29 cellular contexts compared by ENCODE assay signal in the genomic region with DNA sequence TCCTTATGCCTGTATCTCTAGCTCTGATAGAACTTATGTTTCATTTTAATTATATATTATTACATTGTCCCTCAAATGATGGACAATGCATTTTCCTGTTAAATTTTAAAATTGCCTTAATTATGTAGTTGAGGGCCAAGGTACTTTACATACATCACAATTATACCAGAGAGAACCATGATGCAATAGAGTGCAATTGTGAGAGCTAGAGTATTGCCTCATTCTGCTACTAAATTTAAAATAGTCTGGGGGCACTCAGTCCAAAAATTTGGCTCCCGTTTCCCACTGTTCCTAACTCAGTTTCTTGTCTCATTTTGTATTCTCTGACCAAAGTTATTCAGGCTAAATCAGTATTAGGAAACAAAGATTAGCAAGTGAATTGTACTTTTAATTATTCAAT.
A peak's percentile ranks its signal among the peaks of the same experiment; 100 is the strongest.
DNase-seq lines count a peak whose midpoint lies in the region; ATAC-seq and TF ChIP-seq lines count a peak whose summit lies in the region.
"Had no signal": no experiment of that assay in that cellular context is flagged by ENCODE, and none has a peak within 500 bp of the region (broad histone marks: within the 10 kb centered on the region; RNA-seq: fewer than 3 reads in every experiment).

No MANE protein-coding gene starts in this region.

- H3K27ac Mint-ChIP-seq in GM23338 (peak overlapping the region; percentile 41; the same call in 1 of the 2 replicates), WTC11 (no peak overlapping the region)
- H3K27ac Mint-ChIP-seq: activated CD4-positive, alpha-beta memory T cell treated with anti-CD3 and anti-CD28 coated beads, Interleukin-2, amount 10 ng/mL, durations not matched to agents 7 days and 5 days; activated naive CD8-positive, alpha-beta T cell treated with anti-CD3 and anti-CD28 coated beads for 36 hours; CD8-positive, alpha-beta memory T cell; mesothelial cell of epicardium; naive thymus-derived CD8-positive, alpha-beta T cell; stimulated activated effector memory CD8-positive, alpha-beta T cell treated with anti-CD3 and anti-CD28 coated beads, Interleukin-12 subunit alpha, Interleukin-12 subunit beta, amount 100 ng/mL, for 72 hours had no signal

- peaks cover 12% of the 10 kb centered on the region for H3K4me1 Mint-ChIP-seq in GM23338
- H3K4me1 Mint-ChIP-seq in WTC11: peaks cover 25% of the 10 kb centered on the region
- H3K4me1 Mint-ChIP-seq: activated CD4-positive, alpha-beta memory T cell treated with anti-CD3 and anti-CD28 coated beads, Interleukin-2, amount 10 ng/mL, durations not matched to agents 7 days and 5 days; activated naive CD8-positive, alpha-beta T cell treated with anti-CD3 and anti-CD28 coated beads for 36 hours; CD8-positive, alpha-beta memory T cell; naive thymus-derived CD8-positive, alpha-beta T cell; stimulated activated effector memory CD8-positive, alpha-beta T cell treated with anti-CD3 and anti-CD28 coated beads, Interleukin-12 subunit alpha, Interleukin-12 subunit beta, amount 100 ng/mL, for 72 hours had no signal

- H3K4me3 Mint-ChIP-seq in GM23338 (no peak overlapping the region), WTC11 (no peak overlapping the region)
- H3K4me3 Mint-ChIP-seq: activated CD4-positive, alpha-beta memory T cell treated with anti-CD3 and anti-CD28 coated beads, Interleukin-2, amount 10 ng/mL, durations not matched to agents 7 days and 5 days; activated naive CD8-positive, alpha-beta T cell treated with anti-CD3 and anti-CD28 coated beads for 36 hours; CD8-positive, alpha-beta memory T cell; mesothelial cell of epicardium; naive thymus-derived CD8-positive, alpha-beta T cell; stimulated activated effector memory CD8-positive, alpha-beta T cell treated with anti-CD3 and anti-CD28 coated beads, Interleukin-12 subunit alpha, Interleukin-12 subunit beta, amount 100 ng/mL, for 72 hours had no signal

- peak overlapping the region; percentile 40 for H2AFZ ChIP-seq in GM23338

- no peaks in the 10 kb centered on the region for H3K9me2 ChIP-seq in GM23338 (ENCODE audit: insufficient read depth)

- CTCF ChIA-PET in WTC11 (lab: Charles Lee): interaction anchor here (0.6 to 2.2 kb wide), 3 partner anchors 11 to 1042 kb away, joined by 3 to 12 read pairs (median 3); no protein-coding TSS in a partner anchor

- no peak overlapping the region for H3K4me2 ChIP-seq in GM23338

- no peaks in the 10 kb centered on the region for H3K79me2 ChIP-seq in GM23338 (replicated peaks; ENCODE audit: insufficient read depth)

- peaks cover 2% of the 10 kb centered on the region for H3K27me3 Mint-ChIP-seq in GM23338 (ENCODE audit: insufficient read depth, low read depth, poor library complexity)
- H3K27me3 Mint-ChIP-seq in WTC11 (ENCODE audit: low read depth): no peaks in the 10 kb centered on the region
- H3K27me3 Mint-ChIP-seq: activated CD4-positive, alpha-beta memory T cell treated with anti-CD3 and anti-CD28 coated beads, Interleukin-2, amount 10 ng/mL, durations not matched to agents 7 days and 5 days; activated naive CD8-positive, alpha-beta T cell treated with anti-CD3 and anti-CD28 coated beads for 36 hours; CD8-positive, alpha-beta memory T cell; naive thymus-derived CD8-positive, alpha-beta T cell had no signal

- no peaks in the 10 kb centered on the region for H4K20me1 ChIP-seq in GM23338 (replicated peaks; ENCODE audit: insufficient read depth)

- no peaks in the 10 kb centered on the region for H3K36me3 ChIP-seq in GM23338 (ENCODE audit: insufficient read depth)
- H3K36me3 ChIP-seq: gastroesophageal sphincter, left ventricle myocardium inferior, spleen, upper lobe of right lung had no signal

- H3K36me3 Mint-ChIP-seq in GM23338 (ENCODE audit: low read depth): no peaks in the 10 kb centered on the region
- no peaks in the 10 kb centered on the region for H3K36me3 Mint-ChIP-seq in WTC11
- H3K36me3 Mint-ChIP-seq: activated naive CD8-positive, alpha-beta T cell treated with anti-CD3 and anti-CD28 coated beads for 36 hours; CD8-positive, alpha-beta memory T cell; mesothelial cell of epicardium; naive thymus-derived CD8-positive, alpha-beta T cell; stimulated activated effector memory CD8-positive, alpha-beta T cell treated with anti-CD3 and anti-CD28 coated beads, Interleukin-12 subunit alpha, Interleukin-12 subunit beta, amount 100 ng/mL, for 72 hours had no signal

- no peak overlapping the region for H3K27ac ChIP-seq in GM23338 (ENCODE audit: low read depth)
- H3K27ac ChIP-seq: gastroesophageal sphincter, left ventricle myocardium inferior, RWPE1, spleen, upper lobe of right lung had no signal

- H3K9me3 Mint-ChIP-seq in GM23338: no peaks in the 10 kb centered on the region
- no peaks in the 10 kb centered on the region for H3K9me3 Mint-ChIP-seq in WTC11
- H3K9me3 Mint-ChIP-seq: activated naive CD8-positive, alpha-beta T cell treated with anti-CD3 and anti-CD28 coated beads for 36 hours; mesothelial cell of epicardium; stimulated activated effector memory CD8-positive, alpha-beta T cell treated with anti-CD3 and anti-CD28 coated beads, Interleukin-12 subunit alpha, Interleukin-12 subunit beta, amount 100 ng/mL, for 72 hours had no signal

- no peak for DNase-seq in GM23338 (ENCODE audit: low spot score)
- peak; percentile 56 for DNase-seq in MV-4-11 (lab: John Stamatoyannopoulos, UW)
- DNase-seq in WTC11 (ENCODE audit: low spot score): no peak
- DNase-seq in fibroblast of the aortic adventitia (ENCODE audit: low read depth): peak; percentile 4
- no peak for DNase-seq in kidney tubule cell (ENCODE audit: low spot score)
- DNase-seq in NAMALWA (ENCODE audit: low spot score): no peak
- DNase-seq in SHP77 treated with DMSO at 0.1 percent for 48 hours (lab: John Stamatoyannopoulos, UW): no peak
- no peak for DNase-seq in COLO829 (ENCODE audit: low spot score)
- DNase-seq: activated CD4-positive, alpha-beta memory T cell treated with anti-CD3 and anti-CD28 coated beads, Interleukin-2, amount 10 ng/mL, durations not matched to agents 7 days and 5 days; activated CD4-positive, CD25-positive, alpha-beta regulatory T cell; activated effector memory CD4-positive, alpha-beta T cell treated with Interleukin-2 at 50 U/mL for 16 hours; activated naive CD8-positive, alpha-beta T cell treated with anti-CD3 and anti-CD28 coated beads for 36 hours; CD8-positive, alpha-beta memory T cell; DMS153; hippocampal formation; left ventricle myocardium inferior; naive thymus-derived CD8-positive, alpha-beta T cell; NCI-H1417; NCI-H2107; NCI-H510A treated with DMSO at 0.1 percent for 48 hours; spleen; stimulated activated CD4-positive, alpha-beta T cell treated with anti-CD3 and anti-CD28 coated beads, Interleukin-2, amount 100 ng/mL, for 48 hours; substantia nigra; T-helper 9 cell; upper lobe of right lung had no signal

- H3K4me3 ChIP-seq in GM23338 (no peak overlapping the region), fibroblast of the aortic adventitia (ENCODE audit: low read depth, low read length) (no peak overlapping the region)
- H3K4me3 ChIP-seq: gastroesophageal sphincter, left ventricle myocardium inferior, spleen, upper lobe of right lung had no signal

- TF ChIP-seq CTCF in GM23338 (conservative IDR thresholded peaks at IDR 0.05; ENCODE audit: low read depth in 2 of 2) (no peak), WTC11 (IDR thresholded peaks at IDR 0.05) (no peak), fibroblast of the aortic adventitia (IDR thresholded peaks at IDR 0.05; ENCODE audit: insufficient read depth, low read length) (no peak)

- ATAC-seq in GM23338: no peak
- ATAC-seq in WTC11: no peak
- ATAC-seq: gastroesophageal sphincter; naive thymus-derived CD8-positive, alpha-beta T cell; stimulated activated effector memory CD8-positive, alpha-beta T cell treated with anti-CD3 and anti-CD28 coated beads, Interleukin-12 subunit alpha, Interleukin-12 subunit beta, amount 100 ng/mL, for 72 hours; upper lobe of right lung had no signal

- peaks cover 7% of the 10 kb centered on the region for H3K4me1 ChIP-seq in GM23338 (ENCODE audit: insufficient read depth)
- H3K4me1 ChIP-seq: gastroesophageal sphincter, left ventricle myocardium inferior, spleen, upper lobe of right lung had no signal

- POLR2A ChIA-PET in WTC11 (lab: Charles Lee): interaction anchor here (0.7 kb wide), 1 partner anchor 8 kb away, joined by 3 read pairs; no protein-coding TSS in a partner anchor

- no peaks in the 10 kb centered on the region for H3F3A ChIP-seq in GM23338 (replicated peaks; ENCODE audit: low read depth)

- no peaks in the 10 kb centered on the region for H3K27me3 ChIP-seq in GM23338 (ENCODE audit: insufficient read depth)
- H3K27me3 ChIP-seq: gastroesophageal sphincter, spleen, upper lobe of right lung had no signal

TF ChIP-seq in GM23338, 12 proteins besides CTCF, POLR2A, EP300 and RAD21 (continues in another document):
- TF ChIP-seq ZNF331 (CRISPR knock-in tag; IDR thresholded peaks at IDR 0.05; ENCODE audit: low read depth) (no peak), STAT1 (IDR thresholded peaks at IDR 0.05; ENCODE audit: unreplicated experiment) (no peak), EZH2 (IDR thresholded peaks at IDR 0.05; ENCODE audit: low read depth, unreplicated experiment) (no peak), NANOG (IDR thresholded peaks at IDR 0.05; ENCODE audit: borderline replicate concordance) (no peak)
- TF ChIP-seq, protein P1, sequence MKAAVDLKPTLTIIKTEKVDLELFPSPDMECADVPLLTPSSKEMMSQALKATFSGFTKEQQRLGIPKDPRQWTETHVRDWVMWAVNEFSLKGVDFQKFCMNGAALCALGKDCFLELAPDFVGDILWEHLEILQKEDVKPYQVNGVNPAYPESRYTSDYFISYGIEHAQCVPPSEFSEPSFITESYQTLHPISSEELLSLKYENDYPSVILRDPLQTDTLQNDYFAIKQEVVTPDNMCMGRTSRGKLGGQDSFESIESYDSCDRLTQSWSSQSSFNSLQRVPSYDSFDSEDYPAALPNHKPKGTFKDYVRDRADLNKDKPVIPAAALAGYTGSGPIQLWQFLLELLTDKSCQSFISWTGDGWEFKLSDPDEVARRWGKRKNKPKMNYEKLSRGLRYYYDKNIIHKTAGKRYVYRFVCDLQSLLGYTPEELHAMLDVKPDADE (IDR thresholded peaks at IDR 0.05): no peak

TF ChIP-seq in WTC11, 78 proteins besides CTCF, POLR2A, EP300 and RAD21:
- TF ChIP-seq GABPB1 (CRISPR knock-in tag; IDR thresholded peaks at IDR 0.05) (0 out of 2 replicates have a peak, but pooled peaks have one; percentile 42), GRHL2 (CRISPR knock-in tag; IDR thresholded peaks at IDR 0.05; ENCODE audit: insufficient replicate concordance, severe bottlenecking) (no peak)

Comparison
In these comparisons a context has a peak if more than half of its experiments do, and no peak if none do; other contexts are left out.
1. DNase-seq: peak in MV-4-11 (single experiment) and fibroblast of the aortic adventitia (single experiment); none in GM23338 (single experiment), WTC11 (single experiment), kidney tubule cell (single experiment), NAMALWA (single experiment), SHP77 treated with DMSO at 0.1 percent for 48 hours (single experiment) and COLO829 (single experiment).